In the genomic region with DNA sequence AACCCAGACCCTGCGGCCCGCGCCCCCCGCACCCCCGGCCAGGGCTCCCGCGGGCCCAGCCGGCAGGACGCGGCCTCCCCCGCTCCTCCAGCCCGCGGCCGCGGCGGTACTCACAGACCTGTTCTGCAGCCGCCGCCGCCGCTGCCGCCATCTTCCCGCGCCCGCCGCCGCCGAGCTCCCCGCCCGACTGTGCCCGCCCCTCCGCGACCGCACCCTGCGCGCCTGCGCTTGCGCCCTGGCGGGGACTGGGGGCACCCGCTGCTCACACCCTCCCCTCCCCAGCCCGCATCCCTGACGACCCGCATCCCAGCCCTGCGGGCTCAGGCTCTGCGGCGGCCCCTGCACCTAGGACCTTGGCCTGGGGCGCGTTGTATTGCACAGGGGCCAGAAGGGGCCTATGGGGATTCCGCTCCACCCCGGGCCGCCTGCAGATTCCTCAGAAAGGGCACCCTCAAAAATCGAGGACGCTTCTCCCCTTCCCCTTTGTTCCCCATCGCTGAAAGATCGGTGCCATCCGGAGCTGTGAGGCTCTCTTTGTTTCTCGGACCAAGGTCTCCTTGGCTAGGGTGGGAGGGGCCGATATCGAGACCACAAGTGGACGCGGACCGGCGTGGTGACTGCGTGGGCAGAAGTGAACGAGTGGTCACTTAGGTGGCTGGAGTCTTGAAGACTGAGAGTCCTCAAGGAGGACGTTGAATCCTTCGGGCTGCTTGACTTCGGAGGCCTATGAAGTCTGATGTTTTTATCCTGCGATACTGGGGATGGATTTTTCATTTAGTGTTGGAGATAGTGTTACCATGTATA, we compare ENCODE assay signal across 8 cellular contexts. TPM values are rescaled to one million over a fixed set of nuclear protein-coding genes. Genes with fewer than 3 reads are reported as not detected.
DNase-seq lines count a peak whose midpoint lies in the region; ATAC-seq and TF ChIP-seq lines count a peak whose summit lies in the region.

A gene with protein sequence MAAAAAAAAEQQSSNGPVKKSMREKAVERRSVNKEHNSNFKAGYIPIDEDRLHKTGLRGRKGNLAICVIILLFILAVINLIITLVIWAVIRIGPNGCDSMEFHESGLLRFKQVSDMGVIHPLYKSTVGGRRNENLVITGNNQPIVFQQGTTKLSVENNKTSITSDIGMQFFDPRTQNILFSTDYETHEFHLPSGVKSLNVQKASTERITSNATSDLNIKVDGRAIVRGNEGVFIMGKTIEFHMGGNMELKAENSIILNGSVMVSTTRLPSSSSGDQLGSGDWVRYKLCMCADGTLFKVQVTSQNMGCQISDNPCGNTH (minus strand): TSS at position 191 of the 804 bp plus-strand sequence. CDS start 40 bp downstream, at position 151.

- H4K20me1 ChIP-seq in IMR-90 (ENCODE audit: insufficient read depth, low read length) = peaks cover 6% of the 10 kb centered on the region; the same call in 1 of the 2 replicates
- no peaks in the 10 kb centered on the region for H4K20me1 ChIP-seq in SU-DHL-6 (ENCODE audit: low read depth, low read length)

- no peak for TF ChIP-seq CTCF in IMR-90 (conservative IDR thresholded peaks at IDR 0.05; ENCODE audit: low read depth, low read length)
- TF ChIP-seq CTCF in SU-DHL-6 (IDR thresholded peaks at IDR 0.05; ENCODE audit: insufficient read depth, low read length, poor library complexity, severe bottlenecking) = no peak
- no peak for TF ChIP-seq CTCF in prostate gland (IDR thresholded peaks at IDR 0.05)
- peak in 2 of 6 experiments; percentile 11 to 22 for TF ChIP-seq CTCF in upper lobe of left lung (IDR thresholded peaks at IDR 0.05)

- peak within 1 kb of the TSS; percentile 98 for H4K5ac ChIP-seq in IMR-90 (ENCODE audit: low read depth, low read length)

- CTCF ChIA-PET in IMR-90 (lab: Yijun Ruan, JAX) = no interaction called here

- H3K27me3 ChIP-seq in IMR-90 (ENCODE audit: control insufficient read depth, insufficient read depth, low read length) = peaks cover 17% of the 10 kb centered on the region
- no peaks in the 10 kb centered on the region for H3K27me3 ChIP-seq in SU-DHL-6 (ENCODE audit: low read length)
- no peaks in the 10 kb centered on the region for H3K27me3 ChIP-seq in adipocyte (replicated peaks; ENCODE audit: control insufficient read depth, insufficient read depth, low read length)
- H3K27me3 ChIP-seq in prostate gland (replicated peaks; ENCODE audit: insufficient read depth) = no peaks in the 10 kb centered on the region
- peaks cover 0 to 6% (median 0%) of the 10 kb centered on the region in 4 donors for H3K27me3 ChIP-seq in upper lobe of left lung

- peak within 1 kb of the TSS; percentile 79 for H3K56ac ChIP-seq in IMR-90 (ENCODE audit: extremely low read depth, insufficient read depth, low read length)

- H3K9me2 ChIP-seq in SU-DHL-6 (replicated peaks; ENCODE audit: insufficient read depth, low read length) = no peaks in the 10 kb centered on the region

- 0 out of 2 replicates have a peak, but pooled peaks cover 3% of the 10 kb centered on the region for H3K4me1 ChIP-seq in IMR-90 (ENCODE audit: control insufficient read depth, insufficient read depth, low read length)
- peaks cover 20% of the 10 kb centered on the region for H3K4me1 ChIP-seq in adipocyte (ENCODE audit: control insufficient read depth, insufficient read depth, low read length)
- H3K4me1 ChIP-seq in prostate gland (replicated peaks) = no peaks in the 10 kb centered on the region
- H3K4me1 ChIP-seq in upper lobe of left lung = peaks cover 0 to 14% (median 0%) of the 10 kb centered on the region in 4 donors

- H3K23ac ChIP-seq in IMR-90 (ENCODE audit: low read depth, low read length) = peak within 1 kb of the TSS; percentile 81

- no peak within 1 kb of the TSS for H2BK20ac ChIP-seq in IMR-90 (ENCODE audit: low read depth, low read length)

- H3K36me3 ChIP-seq in IMR-90 (ENCODE audit: control insufficient read depth, insufficient read depth, low read length) (peaks cover 1% of the 10 kb centered on the region; the same call in 1 of the 2 replicates), SU-DHL-6 (ENCODE audit: low read length) (no peaks in the 10 kb centered on the region), adipocyte (ENCODE audit: control insufficient read depth, insufficient read depth, low read length, severe bottlenecking) (no peaks in the 10 kb centered on the region), prostate gland (no peaks in the 10 kb centered on the region), upper lobe of left lung (no peaks in the 10 kb centered on the region)

- DNase-seq in DMS79 treated with DMSO at 0.1 percent for 48 hours (lab: John Stamatoyannopoulos, UW) = peak; percentile 51
- DNase-seq in IMR-90 = peak; percentile 31
- DNase-seq in adipocyte (ENCODE audit: low read depth) = peak; percentile 84
- DNase-seq in left cardiac atrium = peak; percentile 77
- peak; percentile 53 for DNase-seq in prostate gland (ENCODE audit: low spot score)
- DNase-seq in upper lobe of left lung = peak; percentile 56 to 95

- BruUV-seq in IMR-90 (replicated peaks; lab: Mats Ljungman, UMichigan) = no TSS peak

- H3K27ac ChIP-seq in IMR-90 (ENCODE audit: insufficient read depth, low read length) (peak within 1 kb of the TSS; percentile 92), SU-DHL-6 (ENCODE audit: low read depth, low read length) (no peak within 1 kb of the TSS), prostate gland (peak within 1 kb of the TSS; percentile 66 to 68), upper lobe of left lung (peak within 1 kb of the TSS; percentile 17 to 85 (median 56))

- peak within 1 kb of the TSS; percentile 98 for H3K4me2 ChIP-seq in IMR-90 (ENCODE audit: low read depth, low read length)
- H3K4me2 ChIP-seq in SU-DHL-6 (ENCODE audit: low read depth, low read length, poor library complexity, severe bottlenecking) = peak within 1 kb of the TSS; percentile 79

- H2AK5ac ChIP-seq in IMR-90 (ENCODE audit: low read depth, low read length) = no peak within 1 kb of the TSS

- TF ChIP-seq EP300 in upper lobe of left lung (IDR thresholded peaks at IDR 0.05) = no peak

- H3K9me1 ChIP-seq in IMR-90 (ENCODE audit: insufficient read depth, low read length) = peaks cover 11% of the 10 kb centered on the region

- peak within 1 kb of the TSS; percentile 98 for H3K4me3 ChIP-seq in IMR-90 (ENCODE audit: insufficient read depth, low read depth, low read length)
- peak within 1 kb of the TSS; percentile 65 for H3K4me3 ChIP-seq in SU-DHL-6 (ENCODE audit: insufficient read depth, low read length, poor library complexity, severe bottlenecking)
- H3K4me3 ChIP-seq in adipocyte (ENCODE audit: low read length) = peak within 1 kb of the TSS; percentile 89
- peak within 1 kb of the TSS; percentile 73 to 82 for H3K4me3 ChIP-seq in prostate gland
- H3K4me3 ChIP-seq in upper lobe of left lung = peak within 1 kb of the TSS; percentile 76 to 90 (median 84)

- TF ChIP-seq RAD21 in IMR-90 (IDR thresholded peaks at IDR 0.05; ENCODE audit: low read length) = no peak

- peak within 1 kb of the TSS; percentile 77 for H2BK5ac ChIP-seq in IMR-90 (ENCODE audit: low read depth, low read length, poor library complexity, severe bottlenecking)

- H3K9ac ChIP-seq in IMR-90 (ENCODE audit: low read depth, low read length) (peak within 1 kb of the TSS; percentile 96), SU-DHL-6 (ENCODE audit: low read length) (peak within 1 kb of the TSS; percentile 64), adipocyte (ENCODE audit: low read length) (peak within 1 kb of the TSS; percentile 85)

- H4K8ac ChIP-seq in IMR-90 (ENCODE audit: low read depth in 2 of 2, low read length in 2 of 2) = peak within 1 kb of the TSS; percentile 91 to 97

- peak within 1 kb of the TSS; percentile 33; the same call in 1 of the 2 replicates for H2BK120ac ChIP-seq in IMR-90 (ENCODE audit: low read depth, low read length)

- H3K14ac ChIP-seq in IMR-90 (replicated peaks; ENCODE audit: low read depth, low read length) = peak within 1 kb of the TSS; percentile 69

- peaks cover 26 to 38% of the 10 kb centered on the region in 2 experiments for H3K79me1 ChIP-seq in IMR-90 (ENCODE audit: low read depth in 1 of 2, low read length in 2 of 2)

- H3K79me2 ChIP-seq in SU-DHL-6 (ENCODE audit: insufficient read depth, low read length) = peaks cover 4% of the 10 kb centered on the region; the same call in 1 of the 2 replicates

- intact Hi-C loops in IMR-90 (cut with micrococcal nuclease) = loop anchor here (5.0 kb wide), 1 partner anchor 196 kb away; a partner anchor contains a TSS
- intact Hi-C loops in left cardiac atrium (cut with DNase I) = loop anchor here in 1 of 2 donors (5.0 kb wide), 1 partner anchor 196 kb away; a partner anchor contains a TSS
- intact Hi-C loops in prostate gland (cut with DNase I) = loop anchor here (5.0 to 10.0 kb wide), 3 partner anchors 146 to 196 kb away; a partner anchor contains a TSS

- H4K91ac ChIP-seq in IMR-90 (ENCODE audit: insufficient read depth, low read depth, low read length) = peak within 1 kb of the TSS; percentile 79

- dilution Hi-C loops in IMR-90 (cut with HindIII; ENCODE audit: low sequenced_read_pairs, unreplicated experiment) = no loop called here

- peak within 1 kb of the TSS; percentile 15 for H2BK15ac ChIP-seq in IMR-90 (ENCODE audit: low read depth, low read length)

- ATAC-seq in GM21526 (IDR thresholded peaks at IDR 0.05; ENCODE audit: low FRiP score, unreplicated experiment) (peak; percentile 92), IMR-90 (ENCODE audit: low read depth) (peak; percentile 98), left cardiac atrium (peak; percentile 95 to 97), upper lobe of left lung (ENCODE audit: low FRiP score in 2 of 2) (peak; percentile 38 to 96)

- peak within 1 kb of the TSS; percentile 83 for H3K18ac ChIP-seq in IMR-90 (ENCODE audit: low read depth, low read length)

- in situ Hi-C loops in IMR-90 (cut with MboI; ENCODE audit: low sequenced_read_pairs) = loop anchor here (10.0 kb wide), 1 partner anchor 144 kb away; no protein-coding TSS in a partner anchor

- H3K9me3 ChIP-seq in IMR-90 (ENCODE audit: control insufficient read depth, insufficient read depth, low read length) = no peaks in the 10 kb centered on the region
- H3K9me3 ChIP-seq in SU-DHL-6 (ENCODE audit: insufficient read depth, low read length) = no peaks in the 10 kb centered on the region
- no peaks in the 10 kb centered on the region for H3K9me3 ChIP-seq in adipocyte (ENCODE audit: control insufficient read depth, low read length)
- H3K9me3 ChIP-seq in prostate gland = no peaks in the 10 kb centered on the region
- no peaks in the 10 kb centered on the region for H3K9me3 ChIP-seq in upper lobe of left lung

- peak within 1 kb of the TSS; percentile 96 for H2AK9ac ChIP-seq in IMR-90 (replicated peaks; ENCODE audit: low read depth, low read length, poor library complexity)

- WGBS in IMR-90 (ENCODE audit: extremely low coverage in 2 of 2, insufficient read length in 1 of 2), 2 experiments = 2% methylated on average over 9 of the region's 68 CpGs; no CpG with 5 or more reads in 1 of the 2 experiments
- WGBS in prostate gland = 3% methylated on average over 57 of the region's 68 CpGs
- WGBS in upper lobe of left lung, 2 donors = 9 to 11% methylated on average over 12 to 23 of the region's 68 CpGs

- peak within 1 kb of the TSS; percentile 76 for H3K4ac ChIP-seq in IMR-90 (ENCODE audit: low read depth, low read length)

- no peaks in the 10 kb centered on the region for H3F3A ChIP-seq in SU-DHL-6 (ENCODE audit: insufficient read depth)

- TF ChIP-seq POLR2A in IMR-90 (IDR thresholded peaks at IDR 0.05; ENCODE audit: low read depth, low read length) (no peak), prostate gland (IDR thresholded peaks at IDR 0.05) (peak; percentile 20), upper lobe of left lung (IDR thresholded peaks at IDR 0.05) (peak in 1 of 4 donors; percentile 51)

- H2AFZ ChIP-seq in IMR-90 (replicated peaks; ENCODE audit: low read length, poor library complexity) (peak within 1 kb of the TSS; percentile 98), SU-DHL-6 (ENCODE audit: low read depth, low read length, severe bottlenecking) (peak within 1 kb of the TSS; percentile 100)

- POLR2A ChIA-PET in IMR-90 (lab: Charles Lee; ENCODE audit: unreplicated experiment) = interaction anchor here (0.8 kb wide), 1 partner anchor 12 kb away, joined by 3 read pairs; a partner anchor contains a TSS

RNA-seq across cellular contexts. Expression of the gene that starts here (rescaled TPM):
- 16.3 and 25.8 TPM in 2 replicates for total RNA-seq in IMR-90 (2012; rRNA removed)
- 18.3 and 24.0 TPM in 2 replicates for polyA plus RNA-seq in IMR-90 (2012; rRNA removed)
- polyA plus RNA-seq in IMR-90 (2012; cell fraction: cytosol; rRNA removed) = 5.1 and 6.6 TPM in 2 replicates
- 1.3 and 6.9 TPM in 2 replicates for polyA plus RNA-seq in IMR-90 (2012; cell fraction: nucleus; rRNA removed; ENCODE audit: low replicate concordance)
- total RNA-seq in left cardiac atrium = 10 to 100 TPM; 73.0 to 74.5 TPM
- total RNA-seq in prostate gland = 10 to 100 TPM; 17.1 to 44.0 TPM
- total RNA-seq in upper lobe of left lung = 10 to 100 TPM in 4 of 6 donors, 1 to 10 TPM in 2; 6.2 to 30.3 (median 15.4) TPM

Comparison
In these comparisons a context has a peak if more than half of its experiments do, and no peak if none do; other contexts are left out.
1. DNase-seq: peak in every context shown above with its lines; median percentile 84 in adipocyte; 77 in left cardiac atrium; 76 in upper lobe of left lung; 53 in prostate gland; 51 in DMS79 treated with DMSO at 0.1 percent for 48 hours; 31 in IMR-90.